ENCODE assay signal across 8 cellular contexts in the genomic region with DNA sequence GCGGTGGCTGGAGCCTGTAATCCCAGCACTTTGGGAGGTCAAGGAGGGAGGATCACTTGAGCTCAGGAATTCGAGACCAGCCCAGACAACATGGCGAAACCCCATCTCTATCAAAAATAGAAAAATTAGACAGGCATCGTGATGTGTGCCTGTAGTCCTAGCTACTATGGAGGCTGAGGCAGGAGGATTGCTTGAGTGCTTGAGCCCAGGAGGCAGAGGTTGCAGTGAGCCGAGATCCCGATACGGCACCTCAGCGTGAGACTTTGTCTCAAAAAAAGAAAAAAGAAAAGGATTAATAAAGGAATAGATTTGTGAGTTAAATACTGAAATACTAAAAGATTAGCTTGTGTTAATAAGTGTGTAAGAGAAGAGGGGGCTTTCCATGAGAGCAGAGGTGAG. TPM values are rescaled to one million over a fixed set of nuclear protein-coding genes. Genes with fewer than 3 reads are reported as not detected.
DNase-seq lines count a peak whose midpoint lies in the region; ATAC-seq and TF ChIP-seq lines count a peak whose summit lies in the region.

No MANE protein-coding gene starts in this region.

- peaks cover 23% of the 10 kb centered on the region for H3K4me1 Mint-ChIP-seq in activated T-cell treated with anti-CD3 and anti-CD28 coated beads, Interleukin-2, amount 50 U/mL, for 4 hours (ENCODE audit: low read depth)

- H3K27ac ChIP-seq in ascending aorta (no peak overlapping the region), liver (ENCODE audit: low read depth in 1 of 2, low read length in 2 of 2) (peak overlapping the region; percentile 77 to 85), thymus (ENCODE audit: low read depth) (no peak overlapping the region)

- intact Hi-C loops in ascending aorta (cut with DNase I) = no loop called here

- no peaks in the 10 kb centered on the region for H3K9me3 Mint-ChIP-seq in activated T-cell treated with anti-CD3 and anti-CD28 coated beads, Interleukin-2, amount 50 U/mL, for 4 hours

- no peaks in the 10 kb centered on the region for H3K27me3 Mint-ChIP-seq in activated T-cell treated with anti-CD3 and anti-CD28 coated beads, Interleukin-2, amount 50 U/mL, for 4 hours (ENCODE audit: low read depth)

- H3K36me3 Mint-ChIP-seq in activated T-cell treated with anti-CD3 and anti-CD28 coated beads, Interleukin-2, amount 50 U/mL, for 4 hours (ENCODE audit: insufficient read depth) = no peaks in the 10 kb centered on the region

- H3K4me1 ChIP-seq in ascending aorta = no peaks in the 10 kb centered on the region
- peaks cover 0 to 11% (median 7%) of the 10 kb centered on the region in 4 donors for H3K4me1 ChIP-seq in liver (ENCODE audit: control insufficient read depth in 4 of 4, insufficient read depth in 4 of 4, low read length in 3 of 4)
- H3K4me1 ChIP-seq in thymus (ENCODE audit: control insufficient read depth, insufficient read depth, low read length) = peaks cover 6% of the 10 kb centered on the region

- TF ChIP-seq CTCF in ascending aorta (IDR thresholded peaks at IDR 0.05) = no peak
- no peak for TF ChIP-seq CTCF in liver (IDR thresholded peaks at IDR 0.05; ENCODE audit: low read depth, low read length, missing input control)

- H3K4me3 ChIP-seq in ascending aorta (peak overlapping the region; percentile 38 to 39), liver (ENCODE audit: low read depth in 1 of 3, low read length in 3 of 3) (peak overlapping the region; percentile 20 to 22 (median 21)), thymus (ENCODE audit: low read length) (peak overlapping the region; percentile 41)

- ATAC-seq in activated T-cell treated with anti-CD3 and anti-CD28 coated beads, Interleukin-2, amount 50 U/mL, for 4 hours = no peak
- ATAC-seq in GM18907 (IDR thresholded peaks at IDR 0.05; ENCODE audit: unreplicated experiment) = no peak

- 74% methylated on average over 8 of the region's 8 CpGs for WGBS in liver
- WGBS in thymus = 94% methylated on average over 8 of the region's 8 CpGs

- H3K9ac ChIP-seq in liver (ENCODE audit: low read depth in 1 of 2, low read length in 2 of 2) = peak overlapping the region in 1 of 2 donors; percentile 66

- TF ChIP-seq RAD21 in liver (IDR thresholded peaks at IDR 0.05) = no peak

- DNase-seq in activated T-cell treated with anti-CD3 and anti-CD28 coated beads, Interleukin-2, amount 50 U/mL, for 4 hours = no peak
- no peak for DNase-seq in activated T-cell treated with anti-CD3 and anti-CD28 coated beads, Interleukin-2, amount 50 U/mL, for 1 hour
- no peak for DNase-seq in ascending aorta (ENCODE audit: low spot score in 2 of 2)
- DNase-seq in NCI-H526 (lab: John Stamatoyannopoulos, UW) = no peak
- no peak for DNase-seq in NCI-H1105 treated with DMSO at 0.1 percent for 48 hours (lab: John Stamatoyannopoulos, UW)

- H3K9me3 ChIP-seq in ascending aorta = no peaks in the 10 kb centered on the region
- no peaks in the 10 kb centered on the region for H3K9me3 ChIP-seq in liver (ENCODE audit: control insufficient read depth in 4 of 4, low read length in 3 of 4)
- no peaks in the 10 kb centered on the region for H3K9me3 ChIP-seq in thymus (ENCODE audit: control insufficient read depth)

- H3K4me3 Mint-ChIP-seq in activated T-cell treated with anti-CD3 and anti-CD28 coated beads, Interleukin-2, amount 50 U/mL, for 4 hours = peak overlapping the region; percentile 79

- no peaks in the 10 kb centered on the region for H3K27me3 ChIP-seq in ascending aorta
- no peaks in the 10 kb centered on the region for H3K27me3 ChIP-seq in liver (ENCODE audit: control insufficient read depth in 4 of 4, insufficient read depth in 4 of 4, low read length in 3 of 4)
- no peaks in the 10 kb centered on the region for H3K27me3 ChIP-seq in thymus (ENCODE audit: control insufficient read depth, insufficient read depth)

- H3K36me3 ChIP-seq in ascending aorta = no peaks in the 10 kb centered on the region
- H3K36me3 ChIP-seq in liver (ENCODE audit: control insufficient read depth in 4 of 4, insufficient read depth in 3 of 4, low read depth in 1 of 4, low read length in 3 of 4) = no peaks in the 10 kb centered on the region
- H3K36me3 ChIP-seq in thymus (ENCODE audit: control insufficient read depth, insufficient read depth) = no peaks in the 10 kb centered on the region

TF ChIP-seq in liver, 16 proteins besides CTCF, POLR2A, EP300 and RAD21:
- no peak for TF ChIP-seq JUND (IDR thresholded peaks at IDR 0.05)
- TF ChIP-seq FOXA1 (IDR thresholded peaks at IDR 0.05) = no peak
- TF ChIP-seq EGR1 (IDR thresholded peaks at IDR 0.05; ENCODE audit: low read depth in 2 of 2) = no peak
- TF ChIP-seq HNF4A (conservative IDR thresholded peaks at IDR 0.05) = no peak
- TF ChIP-seq, protein P1, sequence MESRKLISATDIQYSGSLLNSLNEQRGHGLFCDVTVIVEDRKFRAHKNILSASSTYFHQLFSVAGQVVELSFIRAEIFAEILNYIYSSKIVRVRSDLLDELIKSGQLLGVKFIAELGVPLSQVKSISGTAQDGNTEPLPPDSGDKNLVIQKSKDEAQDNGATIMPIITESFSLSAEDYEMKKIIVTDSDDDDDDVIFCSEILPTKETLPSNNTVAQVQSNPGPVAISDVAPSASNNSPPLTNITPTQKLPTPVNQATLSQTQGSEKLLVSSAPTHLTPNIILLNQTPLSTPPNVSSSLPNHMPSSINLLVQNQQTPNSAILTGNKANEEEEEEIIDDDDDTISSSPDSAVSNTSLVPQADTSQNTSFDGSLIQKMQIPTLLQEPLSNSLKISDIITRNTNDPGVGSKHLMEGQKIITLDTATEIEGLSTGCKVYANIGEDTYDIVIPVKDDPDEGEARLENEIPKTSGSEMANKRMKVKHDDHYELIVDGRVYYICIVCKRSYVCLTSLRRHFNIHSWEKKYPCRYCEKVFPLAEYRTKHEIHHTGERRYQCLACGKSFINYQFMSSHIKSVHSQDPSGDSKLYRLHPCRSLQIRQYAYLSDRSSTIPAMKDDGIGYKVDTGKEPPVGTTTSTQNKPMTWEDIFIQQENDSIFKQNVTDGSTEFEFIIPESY (IDR thresholded peaks at IDR 0.05) = no peak
- TF ChIP-seq FOXA2 (IDR thresholded peaks at IDR 0.05) = no peak
- no peak for TF ChIP-seq RXRA (IDR thresholded peaks at IDR 0.05)
- TF ChIP-seq HNF4G (IDR thresholded peaks at IDR 0.05) = no peak
TF ChIP-seq in liver: peak in this region for 0.

RNA-seq across cellular contexts. Expression of a gene that starts 29.4 kb away (rescaled TPM):
- under 1 TPM in 2 of 3 donors, not detected in 1; 0.08 to 0.35 TPM for total RNA-seq in activated T-cell treated with anti-CD3 and anti-CD28 coated beads, Interleukin-2, amount 50 U/mL, for 4 hours
- not detected for total RNA-seq in ascending aorta
- 1 to 10 TPM in 1 of 2 donors, under 1 TPM in 1; 0.42 to 1.3 TPM for total RNA-seq in liver
- under 1 TPM; 0.27 to 0.38 TPM for polyA plus RNA-seq in liver
- 0.30 TPM for polyA plus RNA-seq in thymus

RNA-seq across cellular contexts. Expression of a gene that starts 40.0 kb away (rescaled TPM):
- total RNA-seq in activated T-cell treated with anti-CD3 and anti-CD28 coated beads, Interleukin-2, amount 50 U/mL, for 4 hours = 1,000 to 10,000 TPM; 1,181 to 1,256 (median 1,185) TPM
- total RNA-seq in ascending aorta (303 TPM), liver (100 to 1,000 TPM; 286 to 384 TPM)
- polyA plus RNA-seq in liver (100 to 1,000 TPM; 119 to 254 TPM), thymus (909 TPM)

Comparison
In these comparisons a context has a peak if more than half of its experiments do, and no peak if none do; other contexts are left out.
1. H3K27ac ChIP-seq: peak in liver (2 of 2); none in ascending aorta (0 of 2) and thymus (single experiment).
2. Peak in every context shown above with its lines, with median percentiles within 50 percentile points of each other: H3K4me3 ChIP-seq.